In genomic region chr21:41611966-41612606, GRCh38 we compare ENCODE assay signal across 8 cellular contexts.
DNase-seq lines count a peak whose midpoint lies in the region; ATAC-seq and TF ChIP-seq lines count a peak whose summit lies in the region.

No MANE protein-coding gene starts in this region.

- peak overlapping the region; percentile 93 for H3K27ac Mint-ChIP-seq in osteocyte (ENCODE audit: unreplicated experiment)
- no peak overlapping the region for H3K27ac Mint-ChIP-seq in T-helper 2 cell treated with Interferon-gamma antibody and Interleukin-4, amounts not matched to agents 5 μg/mL and 100 μg/mL, for 36 hours

- H3K9me3 Mint-ChIP-seq in osteocyte (ENCODE audit: unreplicated experiment), result no peaks in the 10 kb centered on the region
- H3K9me3 Mint-ChIP-seq in T-helper 2 cell treated with Interferon-gamma antibody and Interleukin-4, amounts not matched to agents 5 μg/mL and 100 μg/mL, for 36 hours, result no peaks in the 10 kb centered on the region

- TF ChIP-seq CTCF in osteocyte (IDR thresholded peaks at IDR 0.05), result no peak

- no peaks in the 10 kb centered on the region for H3K36me3 Mint-ChIP-seq in osteocyte (ENCODE audit: unreplicated experiment)
- H3K36me3 Mint-ChIP-seq in T-helper 2 cell treated with Interferon-gamma antibody and Interleukin-4, amounts not matched to agents 5 μg/mL and 100 μg/mL, for 36 hours (ENCODE audit: low read depth), result no peaks in the 10 kb centered on the region

- peak; percentile 68 for DNase-seq in ELF-1 (ENCODE audit: low read depth, low spot score)
- DNase-seq in NCI-H146 treated with DMSO at 0.1 percent for 48 hours (lab: John Stamatoyannopoulos, UW; ENCODE audit: unreplicated experiment), result peak; percentile 10
- peak; percentile 11 for DNase-seq in cerebellar cortex (ENCODE audit: low spot score)
- no peak for DNase-seq in osteocyte (ENCODE audit: extremely low spot score, unreplicated experiment)
- no peak for DNase-seq in T-helper 2 cell treated with Interferon-gamma antibody and Interleukin-4, amounts not matched to agents 5 μg/mL and 100 μg/mL, for 36 hours (ENCODE audit: low spot score)

- no peaks in the 10 kb centered on the region for H3K27me3 Mint-ChIP-seq in osteocyte (ENCODE audit: unreplicated experiment)
- peaks cover 6% of the 10 kb centered on the region for H3K27me3 Mint-ChIP-seq in T-helper 2 cell treated with Interferon-gamma antibody and Interleukin-4, amounts not matched to agents 5 μg/mL and 100 μg/mL, for 36 hours (ENCODE audit: low read depth)

- peaks cover 55% of the 10 kb centered on the region for H3K4me1 Mint-ChIP-seq in osteocyte (ENCODE audit: unreplicated experiment)
- H3K4me1 Mint-ChIP-seq in T-helper 2 cell treated with Interferon-gamma antibody and Interleukin-4, amounts not matched to agents 5 μg/mL and 100 μg/mL, for 36 hours (ENCODE audit: low read depth), result peaks cover 2% of the 10 kb centered on the region

- ATAC-seq in HG02759 (IDR thresholded peaks at IDR 0.05; ENCODE audit: unreplicated experiment) (no peak), HG03159 (IDR thresholded peaks at IDR 0.05; ENCODE audit: unreplicated experiment) (no peak), HG03196 (IDR thresholded peaks at IDR 0.05; ENCODE audit: unreplicated experiment) (no peak)

- no peak overlapping the region for H3K4me3 Mint-ChIP-seq in osteocyte (ENCODE audit: unreplicated experiment)
- no peak overlapping the region for H3K4me3 Mint-ChIP-seq in T-helper 2 cell treated with Interferon-gamma antibody and Interleukin-4, amounts not matched to agents 5 μg/mL and 100 μg/mL, for 36 hours

Comparison
In these comparisons a context has a peak if more than half of its experiments do, and no peak if none do; other contexts are left out.
1. DNase-seq: peak in ELF-1 (single experiment), NCI-H146 treated with DMSO at 0.1 percent for 48 hours (single experiment) and cerebellar cortex (single experiment); none in osteocyte (single experiment) and T-helper 2 cell treated with Interferon-gamma antibody and Interleukin-4, amounts not matched to agents 5 μg/mL and 100 μg/mL, for 36 hours (single experiment).